In the genomic region with DNA sequence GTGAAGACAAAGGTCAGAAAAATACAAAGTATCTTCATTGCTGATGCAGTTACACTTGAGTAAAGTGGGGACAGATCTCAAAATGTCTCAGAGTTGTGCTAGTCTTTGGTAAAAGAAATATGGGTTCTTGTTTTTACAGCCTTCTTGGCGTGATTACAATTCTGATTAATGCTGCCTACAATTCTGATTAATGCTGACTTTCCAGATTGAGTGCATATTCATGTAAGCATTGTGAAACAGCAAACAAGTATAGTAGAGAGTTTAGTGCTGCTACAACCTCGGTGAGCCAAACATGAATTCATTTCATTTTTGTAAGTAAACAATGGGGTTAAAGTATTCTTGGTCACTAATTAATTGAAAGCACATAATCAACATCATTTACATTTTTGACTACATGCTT, we compare ENCODE assay signal across 1 cellular context.
TF ChIP-seq lines count a peak whose summit lies in the region.

Gene DEFB113, minus strand, starts transcription at position 38 of the 400 bp plus-strand sequence. Its CDS starts 0 bp downstream, at position 38.

TF ChIP-seq in K562, 482 proteins besides CTCF, POLR2A, EP300 and RAD21:
- peak; percentile 21; the same call in 1 of the 2 replicates for TF ChIP-seq ZNF316 (IDR thresholded peaks at IDR 0.05)
- TF ChIP-seq CSDE1 (IDR thresholded peaks at IDR 0.05), result no peak
- TF ChIP-seq FOS (IDR thresholded peaks at IDR 0.05; ENCODE audit: extremely low read depth, insufficient read length), result no peak
- TF ChIP-seq, protein P1, sequence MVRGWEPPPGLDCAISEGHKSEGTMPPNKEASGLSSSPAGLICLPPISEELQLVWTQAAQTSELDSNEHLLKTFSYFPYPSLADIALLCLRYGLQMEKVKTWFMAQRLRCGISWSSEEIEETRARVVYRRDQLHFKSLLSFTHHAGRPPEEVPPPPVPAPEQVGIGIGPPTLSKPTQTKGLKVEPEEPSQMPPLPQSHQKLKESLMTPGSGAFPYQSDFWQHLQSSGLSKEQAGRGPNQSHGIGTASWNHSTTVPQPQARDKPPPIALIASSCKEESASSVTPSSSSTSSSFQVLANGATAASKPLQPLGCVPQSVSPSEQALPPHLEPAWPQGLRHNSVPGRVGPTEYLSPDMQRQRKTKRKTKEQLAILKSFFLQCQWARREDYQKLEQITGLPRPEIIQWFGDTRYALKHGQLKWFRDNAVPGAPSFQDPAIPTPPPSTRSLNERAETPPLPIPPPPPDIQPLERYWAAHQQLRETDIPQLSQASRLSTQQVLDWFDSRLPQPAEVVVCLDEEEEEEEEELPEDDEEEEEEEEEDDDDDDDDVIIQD (CRISPR knock-in tag; IDR thresholded peaks at IDR 0.05), result no peak
